In genomic region chr7:138738551-138739335, GRCh38 we compare ENCODE assay signal across 9 cellular contexts. TPM values are rescaled to one million over a fixed set of nuclear protein-coding genes. Genes with fewer than 3 reads are reported as not detected.
DNase-seq lines count a peak whose midpoint lies in the region; ATAC-seq and TF ChIP-seq lines count a peak whose summit lies in the region.
"Had no signal": no experiment of that assay in that cellular context is flagged by ENCODE, and none has a peak within 500 bp of the region (broad histone marks: within the 10 kb centered on the region; RNA-seq: fewer than 3 reads in every experiment).

No MANE protein-coding gene starts in this region.

- H3K27ac ChIP-seq in KOPT-K1 (ENCODE audit: low read depth, low read length, poor library complexity, severe bottlenecking), result peak overlapping the region; percentile 53
- no peak overlapping the region for H3K27ac ChIP-seq in OCI-LY7 (ENCODE audit: low read depth, low read length, poor library complexity, severe bottlenecking)
- H3K27ac ChIP-seq in esophagus muscularis mucosa (replicated peaks in 1 of 4), result no peak overlapping the region

- H3K27me3 Mint-ChIP-seq in natural killer cell (ENCODE audit: low read depth in 2 of 2), result peaks cover 0 to 11% of the 10 kb centered on the region in 2 donors
- H3K27me3 Mint-ChIP-seq in stimulated activated naive B cell treated with anti-CD40 and anti-IgM and Interleukin-4, amounts not matched to agents 10 μg/mL and 1 μg/mL and 100 μg/mL, for 72 hours, result peaks cover 0 to 12% of the 10 kb centered on the region in 2 donors
- H3K27me3 Mint-ChIP-seq: dendritic cell treated with granulocyte-macrophage colony-stimulating factor and Interleukin-4, amounts not matched to agents 40 ng/mL and 50 ng/mL, for 4 days had no signal

- H3K4me1 ChIP-seq in OCI-LY7 (ENCODE audit: insufficient read depth, low read length, poor library complexity, severe bottlenecking) (no peaks in the 10 kb centered on the region), esophagus muscularis mucosa (no peaks in the 10 kb centered on the region)

- no peaks in the 10 kb centered on the region for H4K20me1 ChIP-seq in OCI-LY7 (ENCODE audit: insufficient read depth, low read length)

- peak; percentile 76 for DNase-seq in DMS114 treated with DMSO at 0.1 percent for 48 hours (lab: John Stamatoyannopoulos, UW; ENCODE audit: unreplicated experiment)
- peak; percentile 75 for DNase-seq in OCI-LY7 (ENCODE audit: low spot score)
- DNase-seq in activated T-cell treated with anti-CD3 and anti-CD28 coated beads for 24 hours (ENCODE audit: low read depth), result peak; percentile 72
- no peak for DNase-seq in esophagus muscularis mucosa (ENCODE audit: extremely low spot score)
- DNase-seq in natural killer cell, result peak; percentile 71
- DNase-seq in stimulated activated naive B cell treated with anti-CD40 and anti-IgM and Interleukin-4, amounts not matched to agents 10 μg/mL and 1 μg/mL and 100 μg/mL, for 72 hours, result peak; percentile 39

- no peaks in the 10 kb centered on the region for H3K36me3 Mint-ChIP-seq in natural killer cell
- peaks cover 0 to 3% of the 10 kb centered on the region in 2 donors for H3K36me3 Mint-ChIP-seq in stimulated activated naive B cell treated with anti-CD40 and anti-IgM and Interleukin-4, amounts not matched to agents 10 μg/mL and 1 μg/mL and 100 μg/mL, for 72 hours

- no peak overlapping the region for H3K4me2 ChIP-seq in OCI-LY7 (ENCODE audit: low read length)

- CTCF ChIA-PET in OCI-LY7 (lab: Charles Lee; ENCODE audit: unreplicated experiment), result interaction anchor here (1.1 to 1.5 kb wide), 3 partner anchors 27 to 578 kb away, joined by 3 to 14 read pairs (median 3); no protein-coding TSS in a partner anchor

- H3K4me3 Mint-ChIP-seq in natural killer cell, result no peak overlapping the region
- no peak overlapping the region for H3K4me3 Mint-ChIP-seq in stimulated activated naive B cell treated with anti-CD40 and anti-IgM and Interleukin-4, amounts not matched to agents 10 μg/mL and 1 μg/mL and 100 μg/mL, for 72 hours
- H3K4me3 Mint-ChIP-seq: dendritic cell treated with granulocyte-macrophage colony-stimulating factor and Interleukin-4, amounts not matched to agents 40 ng/mL and 50 ng/mL, for 4 days had no signal

- intact Hi-C loops in OCI-LY7 (cut with micrococcal nuclease; ENCODE audit: unreplicated experiment) (loop anchor here (1.0 to 5.0 kb wide), 4 partner anchors 129 to 731 kb away; no protein-coding TSS in a partner anchor), esophagus muscularis mucosa (cut with DNase I) (loop anchor here (5.0 kb wide), 1 partner anchor 576 kb away; no protein-coding TSS in a partner anchor), natural killer cell (cut with micrococcal nuclease) (loop anchor here (1.0 to 5.0 kb wide), 3 partner anchors 289 to 1131 kb away; no protein-coding TSS in a partner anchor)

- 35% methylated on average over 14 of the region's 14 CpGs for WGBS in esophagus muscularis mucosa

- TF ChIP-seq CTCF in OCI-LY7 (conservative IDR thresholded peaks at IDR 0.05; ENCODE audit: low read length), result peak; percentile 97
- peak; percentile 62 to 80 (median 73) for TF ChIP-seq CTCF in esophagus muscularis mucosa (IDR thresholded peaks at IDR 0.05)
- peak; percentile 90 for TF ChIP-seq CTCF in natural killer cell (IDR thresholded peaks at IDR 0.05)

- no peaks in the 10 kb centered on the region for H3K79me2 ChIP-seq in OCI-LY7 (ENCODE audit: insufficient read depth, low read depth, low read length)

- H3K4me1 Mint-ChIP-seq in natural killer cell, result peaks cover 5 to 7% of the 10 kb centered on the region in 2 donors
- peaks cover 0 to 6% of the 10 kb centered on the region in 2 donors for H3K4me1 Mint-ChIP-seq in stimulated activated naive B cell treated with anti-CD40 and anti-IgM and Interleukin-4, amounts not matched to agents 10 μg/mL and 1 μg/mL and 100 μg/mL, for 72 hours

- no peak for TF ChIP-seq POLR2A in esophagus muscularis mucosa (IDR thresholded peaks at IDR 0.05; ENCODE audit: low read depth)

- no peak overlapping the region for H3K27ac Mint-ChIP-seq in natural killer cell
- H3K27ac Mint-ChIP-seq in stimulated activated naive B cell treated with anti-CD40 and anti-IgM and Interleukin-4, amounts not matched to agents 10 μg/mL and 1 μg/mL and 100 μg/mL, for 72 hours, result no peak overlapping the region
- H3K27ac Mint-ChIP-seq: dendritic cell treated with granulocyte-macrophage colony-stimulating factor and Interleukin-4, amounts not matched to agents 40 ng/mL and 50 ng/mL, for 4 days had no signal

- H3K9me3 ChIP-seq in KOPT-K1 (ENCODE audit: insufficient read depth, low read length, poor library complexity, severe bottlenecking) (peaks cover 7% of the 10 kb centered on the region), OCI-LY7 (ENCODE audit: low read length) (no peaks in the 10 kb centered on the region), esophagus muscularis mucosa (no peaks in the 10 kb centered on the region)

- peak; percentile 95 for ATAC-seq in GM21529 (IDR thresholded peaks at IDR 0.05; ENCODE audit: unreplicated experiment)
- peak; percentile 75 to 95 (median 90) for ATAC-seq in natural killer cell
- ATAC-seq in stimulated activated naive B cell treated with anti-CD40 and anti-IgM and Interleukin-4, amounts not matched to agents 10 μg/mL and 1 μg/mL and 100 μg/mL, for 72 hours (replicated peaks), result peak; percentile 82 to 89

- H2AFZ ChIP-seq in OCI-LY7 (ENCODE audit: low read length), result peak overlapping the region; percentile 17; the same call in 1 of the 2 replicates

- H3K36me3 ChIP-seq in KOPT-K1 (ENCODE audit: insufficient read depth, low read length), result peaks cover 6% of the 10 kb centered on the region; the same call in 1 of the 2 replicates
- no peaks in the 10 kb centered on the region for H3K36me3 ChIP-seq in OCI-LY7 (ENCODE audit: insufficient read depth, low read length)
- no peaks in the 10 kb centered on the region for H3K36me3 ChIP-seq in esophagus muscularis mucosa

- H3K4me3 ChIP-seq in OCI-LY7 (ENCODE audit: low read depth, low read length, poor library complexity, severe bottlenecking) (no peak overlapping the region), esophagus muscularis mucosa (no peak overlapping the region)

- no TSS peak for BruUV-seq in OCI-LY7 (replicated peaks; lab: Mats Ljungman, UMichigan)

- no peak for TF ChIP-seq EP300 in esophagus muscularis mucosa (IDR thresholded peaks at IDR 0.05)

- H3K27me3 ChIP-seq in esophagus muscularis mucosa, result no peaks in the 10 kb centered on the region

- no peaks in the 10 kb centered on the region for H3K9me2 ChIP-seq in OCI-LY7 (ENCODE audit: insufficient read depth, low read length)

- POLR2A ChIA-PET in OCI-LY7 (lab: Charles Lee), result interaction anchor here (0.9 kb wide), 1 partner anchor 574 kb away, joined by 3 read pairs; no protein-coding TSS in a partner anchor

- H3K9me3 Mint-ChIP-seq in natural killer cell, result no peaks in the 10 kb centered on the region
- peaks cover 0 to 3% of the 10 kb centered on the region in 2 donors for H3K9me3 Mint-ChIP-seq in stimulated activated naive B cell treated with anti-CD40 and anti-IgM and Interleukin-4, amounts not matched to agents 10 μg/mL and 1 μg/mL and 100 μg/mL, for 72 hours
- H3K9me3 Mint-ChIP-seq: dendritic cell treated with granulocyte-macrophage colony-stimulating factor and Interleukin-4, amounts not matched to agents 40 ng/mL and 50 ng/mL, for 4 days had no signal

RNA-seq across cellular contexts. Expression of gene SVOPL, which starts 37.6 kb away (rescaled TPM):
- total RNA-seq in OCI-LY7 (2014; rRNA removed; shearing (Covaris generic)), result not detected in 2 replicates
- total RNA-seq in OCI-LY7 (2022) (not detected in 2 replicates), esophagus muscularis mucosa (not detected), natural killer cell (not detected)

RNA-seq across cellular contexts. Expression of gene TMEM213, which starts 59.1 kb away (rescaled TPM):
- not detected in 2 replicates for total RNA-seq in OCI-LY7 (2014; rRNA removed; shearing (Covaris generic))
- not detected in 2 replicates for total RNA-seq in OCI-LY7 (2022)
- not detected for total RNA-seq in esophagus muscularis mucosa
- total RNA-seq in natural killer cell, result not detected

RNA-seq across cellular contexts. Expression of gene ATP6V0A4, which starts 59.3 kb away (rescaled TPM):
- total RNA-seq in OCI-LY7 (2014; rRNA removed; shearing (Covaris generic)), result not detected in 2 replicates
- total RNA-seq in OCI-LY7 (2022) (not detected in 2 replicates), esophagus muscularis mucosa (not detected), natural killer cell (not detected)
